Comparison of ENCODE assay signal across 1 cellular context in genomic region chr9:104177676-104178075, GRCh38.
TF ChIP-seq lines count a peak whose summit lies in the region.

No MANE protein-coding gene starts in this region.

TF ChIP-seq in GM23338, 12 proteins besides CTCF, POLR2A, EP300 and RAD21 (continued from another document):
- no peak for TF ChIP-seq ZNF462 (CRISPR knock-in tag; IDR thresholded peaks at IDR 0.05)
- TF ChIP-seq STAT1 (IDR thresholded peaks at IDR 0.05; ENCODE audit: unreplicated experiment), result no peak
- TF ChIP-seq ETS1 (IDR thresholded peaks at IDR 0.05), result no peak
- no peak for TF ChIP-seq NANOG (IDR thresholded peaks at IDR 0.05; ENCODE audit: borderline replicate concordance)
- no peak for TF ChIP-seq CREB1 (CRISPR knock-in tag; IDR thresholded peaks at IDR 0.05; ENCODE audit: low read depth)
- no peak for TF ChIP-seq EZH2phosphoT487 (IDR thresholded peaks at IDR 0.05; ENCODE audit: unreplicated experiment)
- TF ChIP-seq REST (IDR thresholded peaks at IDR 0.05; ENCODE audit: unreplicated experiment), result no peak
- TF ChIP-seq ZNF114 (CRISPR knock-in tag; IDR thresholded peaks at IDR 0.05), result no peak
- no peak for TF ChIP-seq ZNF331 (CRISPR knock-in tag; IDR thresholded peaks at IDR 0.05; ENCODE audit: low read depth)
- TF ChIP-seq POLR2AphosphoS5 (IDR thresholded peaks at IDR 0.05; ENCODE audit: low read depth), result no peak
